In the genomic region with DNA sequence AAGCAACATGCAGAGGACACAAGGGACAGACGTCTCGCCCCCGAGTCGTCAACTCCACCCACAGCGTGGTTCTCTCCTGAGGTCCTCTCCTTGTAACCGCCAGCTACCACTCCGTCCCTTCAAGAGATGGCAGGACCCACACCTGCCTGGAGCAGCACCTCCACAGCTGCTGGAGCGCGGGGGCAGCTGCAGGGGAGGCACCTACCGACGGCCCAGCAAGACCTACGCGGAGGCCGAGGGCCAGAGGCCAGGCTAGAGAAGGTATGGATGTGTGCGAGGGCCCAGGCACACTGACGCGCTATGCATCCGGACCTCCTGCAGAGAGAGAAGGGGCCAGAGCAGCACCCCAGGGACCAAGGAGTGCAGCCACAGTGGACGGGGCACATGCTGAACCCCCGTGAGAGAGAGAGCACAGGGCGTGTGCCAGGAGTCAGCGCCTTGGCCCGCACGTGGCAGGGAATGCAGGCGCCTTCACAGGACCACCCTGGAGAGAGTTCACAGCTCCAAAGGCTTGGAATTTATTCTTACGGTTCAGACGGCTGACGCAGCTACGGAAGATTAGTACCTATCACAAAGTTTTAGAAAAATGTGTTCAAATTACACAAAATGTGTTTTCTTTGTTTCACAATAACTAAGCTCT, we compare ENCODE assay signal across 16 cellular contexts. TPM values are rescaled to one million over a fixed set of nuclear protein-coding genes. Genes with fewer than 3 reads are reported as not detected.
DNase-seq lines count a peak whose midpoint lies in the region; ATAC-seq and TF ChIP-seq lines count a peak whose summit lies in the region.
"Had no signal": no experiment of that assay in that cellular context is flagged by ENCODE, and none has a peak within 500 bp of the region (broad histone marks: within the 10 kb centered on the region; RNA-seq: fewer than 3 reads in every experiment).

No MANE protein-coding gene starts in this region.

- peaks cover 74% of the 10 kb centered on the region for H3K4me1 Mint-ChIP-seq in chondrocyte (ENCODE audit: low read depth)
- H3K4me1 Mint-ChIP-seq in nephron progenitor cell: peaks cover 77% of the 10 kb centered on the region

- no peak for TF ChIP-seq CTCF in RWPE1 (conservative IDR thresholded peaks at IDR 0.05; ENCODE audit: low read depth)
- no peak for TF ChIP-seq CTCF in chondrocyte (IDR thresholded peaks at IDR 0.05)
- TF ChIP-seq CTCF in nephron progenitor cell (IDR thresholded peaks at IDR 0.05): no peak

- POLR2A ChIA-PET in RWPE1 (lab: Yijun Ruan, JAX; ENCODE audit: low non-redundant PET): no interaction called here

- H3K9me3 Mint-ChIP-seq in chondrocyte (ENCODE audit: low read depth) (no peaks in the 10 kb centered on the region), nephron progenitor cell (peaks cover 10% of the 10 kb centered on the region)

- H3K4me3 Mint-ChIP-seq in chondrocyte (ENCODE audit: unreplicated experiment) (no peak overlapping the region), nephron progenitor cell (no peak overlapping the region)
- H3K4me3 Mint-ChIP-seq: CD4-positive, alpha-beta memory T cell had no signal

- H3K27ac Mint-ChIP-seq in chondrocyte (ENCODE audit: unreplicated experiment): peak overlapping the region; percentile 38
- H3K27ac Mint-ChIP-seq in nephron progenitor cell: peak overlapping the region; percentile 75

- ATAC-seq in GM18519 (IDR thresholded peaks at IDR 0.05; ENCODE audit: low FRiP score, unreplicated experiment): no peak
- ATAC-seq: Panc1 had no signal

- CTCF ChIA-PET in RWPE1 (lab: Yijun Ruan, JAX): no interaction called here

- H3K27me3 Mint-ChIP-seq in chondrocyte (ENCODE audit: low read depth) (no peaks in the 10 kb centered on the region), nephron progenitor cell (ENCODE audit: low read depth, poor library complexity) (peaks cover 2% of the 10 kb centered on the region)

- in situ Hi-C loops in G401 (cut with HindIII; ENCODE audit: low sequenced_read_pairs): no loop called here

- no peaks in the 10 kb centered on the region for H3K36me3 Mint-ChIP-seq in chondrocyte (ENCODE audit: low read depth)
- H3K36me3 Mint-ChIP-seq in nephron progenitor cell (ENCODE audit: low read depth): peaks cover 52% of the 10 kb centered on the region

- no peak for DNase-seq in RWPE1 (ENCODE audit: low spot score)
- DNase-seq in chondrocyte (ENCODE audit: low spot score): no peak
- DNase-seq in nephron progenitor cell: no peak
- DNase-seq in G401 (ENCODE audit: low spot score): no peak
- DNase-seq in superior temporal gyrus (ENCODE audit: extremely low spot score): no peak
- DNase-seq in NCI-H187 treated with DMSO at 0.1 percent for 48 hours (lab: John Stamatoyannopoulos, UW): no peak
- DNase-seq: BE2C; CD4-positive, alpha-beta memory T cell; IMR-90; NCI-H1417; NCI-H2029; NCI-H510A; SIG-M5 had no signal

- H3K27ac ChIP-seq in RWPE1 (peak overlapping the region; percentile 40), temporal lobe (ENCODE audit: low read depth, low read length) (peak overlapping the region; percentile 92)

RNA-seq across cellular contexts. Expression of a gene that starts 37.0 kb away (rescaled TPM):
- 106 to 113 TPM (median 107 TPM) in 3 replicates for total RNA-seq in chondrocyte
- total RNA-seq in temporal lobe: 84.3 TPM
- total RNA-seq in G401 (2014; rRNA removed; shearing (Covaris generic)): 17.0 and 21.6 TPM in 2 replicates
